ENCODE assay signal across 1 cellular context in genomic region chr11:69949327-69949726, GRCh38.
TF ChIP-seq lines count a peak whose summit lies in the region.

No MANE protein-coding gene starts in this region.

TF ChIP-seq in IMR-90, 13 proteins besides CTCF, POLR2A, EP300 and RAD21 (continued from another document):
- TF ChIP-seq CHD1 (IDR thresholded peaks at IDR 0.05; ENCODE audit: low read depth, low read length) (no peak), NFE2L2 (IDR thresholded peaks at IDR 0.05; ENCODE audit: low read depth, low read length) (no peak), FOS (IDR thresholded peaks at IDR 0.05; ENCODE audit: low read depth, low read length) (peak; percentile 91), MAZ (IDR thresholded peaks at IDR 0.05; ENCODE audit: borderline replicate concordance, low read depth, low read length) (peak; percentile 70; the same call in 1 of the 2 replicates), CEBPB (IDR thresholded peaks at IDR 0.05; ENCODE audit: low read depth, low read length) (peak; percentile 27; the same call in 1 of the 2 replicates), SMC3 (IDR thresholded peaks at IDR 0.05; ENCODE audit: low read depth, low read length) (peak; percentile 3; the same call in 1 of the 2 replicates), RFX5 (IDR thresholded peaks at IDR 0.05; ENCODE audit: low read depth, low read length) (no peak)
TF ChIP-seq in IMR-90: peak in this region for 6.
